Comparison of ENCODE assay signal across 7 cellular contexts in genomic region chr4:2281575-2282343, GRCh38. TPM values are rescaled to one million over a fixed set of nuclear protein-coding genes. Genes with fewer than 3 reads are reported as not detected.
DNase-seq lines count a peak whose midpoint lies in the region; ATAC-seq and TF ChIP-seq lines count a peak whose summit lies in the region.

No MANE protein-coding gene starts in this region.

- ATAC-seq in GM19397 (IDR thresholded peaks at IDR 0.05; ENCODE audit: unreplicated experiment) (peak; percentile 61), left lung (peak; percentile 34)

- H3K36me3 ChIP-seq in left lung (no peaks in the 10 kb centered on the region), esophagus muscularis mucosa (no peaks in the 10 kb centered on the region)

- TF ChIP-seq POLR2A in esophagus muscularis mucosa (IDR thresholded peaks at IDR 0.05; ENCODE audit: low read depth) = no peak

- no peak for TF ChIP-seq CTCF in left lung (IDR thresholded peaks at IDR 0.05)
- TF ChIP-seq CTCF in esophagus muscularis mucosa (IDR thresholded peaks at IDR 0.05) = no peak

- no peaks in the 10 kb centered on the region for H3K9me3 ChIP-seq in left lung
- H3K9me3 ChIP-seq in esophagus muscularis mucosa = no peaks in the 10 kb centered on the region

- DNase-seq in KBM-7 (peak; percentile 40), left lung (peak in 1 of 2 donors; percentile 44), cerebellar nuclear complex (lab: John Stamatoyannopoulos, UW) (no peak), mesenteric fat pad (ENCODE audit: low spot score) (no peak), esophagus muscularis mucosa (ENCODE audit: extremely low spot score) (no peak)
- peak; percentile 76 for DNase-seq in activated CD8-positive, alpha-beta memory T cell treated with anti-CD3 and anti-CD28 coated beads, Interleukin-2, amount 50 U/mL, for 4 hours

- H3K4me1 ChIP-seq in left lung = peaks cover 0 to 4% of the 10 kb centered on the region in 2 donors
- no peaks in the 10 kb centered on the region for H3K4me1 ChIP-seq in esophagus muscularis mucosa

- in situ Hi-C loops in KBM-7 (cut with MboI; ENCODE audit: low pct_unique_long_range_greater_than_20kb, low sequenced_read_pairs) = no loop called here

- intact Hi-C loops in left lung (cut with DNase I) (no loop called here), esophagus muscularis mucosa (cut with DNase I) (no loop called here)

- H3K27ac ChIP-seq in left lung (peak overlapping the region in 1 of 2 donors; percentile 30), esophagus muscularis mucosa (replicated peaks in 1 of 4) (no peak overlapping the region)

- WGBS in esophagus muscularis mucosa = 77% methylated on average over 9 of the region's 10 CpGs

- H3K27me3 ChIP-seq in left lung (no peaks in the 10 kb centered on the region), esophagus muscularis mucosa (no peaks in the 10 kb centered on the region)

- H3K4me3 ChIP-seq in left lung (no peak overlapping the region), esophagus muscularis mucosa (no peak overlapping the region)

- TF ChIP-seq EP300 in esophagus muscularis mucosa (IDR thresholded peaks at IDR 0.05) = no peak

RNA-seq across cellular contexts. Expression of gene MXD4, which starts 19.9 kb away (rescaled TPM):
- total RNA-seq in left lung = 10 to 100 TPM; 52.4 to 84.6 TPM
- total RNA-seq in mesenteric fat pad = 61.3 TPM
- 10 to 100 TPM; 38.8 to 86.4 (median 59.2) TPM for total RNA-seq in esophagus muscularis mucosa

RNA-seq across cellular contexts. Expression of gene HAUS3, which starts 39.8 kb away (rescaled TPM):
- total RNA-seq in left lung (10 to 100 TPM in 1 of 2 donors, 1 to 10 TPM in 1; 9.7 to 13.3 TPM), mesenteric fat pad (12.7 TPM), esophagus muscularis mucosa (10 to 100 TPM in 3 of 4 donors, 1 to 10 TPM in 1; 9.9 to 14.1 (median 11.3) TPM)

RNA-seq across cellular contexts. Expression of gene POLN, which starts 39.8 kb away (rescaled TPM):
- total RNA-seq in left lung = 1 to 10 TPM; 3.3 to 3.6 TPM
- total RNA-seq in mesenteric fat pad = 12.8 TPM
- 1 to 10 TPM; 1.2 to 3.3 (median 2.7) TPM for total RNA-seq in esophagus muscularis mucosa

Comparison
In these comparisons a context has a peak if more than half of its experiments do, and no peak if none do; other contexts are left out.
1. DNase-seq: peak in KBM-7 (single experiment) and activated CD8-positive, alpha-beta memory T cell treated with anti-CD3 and anti-CD28 coated beads, Interleukin-2, amount 50 U/mL, for 4 hours (single experiment); none in cerebellar nuclear complex (0 of 2), mesenteric fat pad (single experiment) and esophagus muscularis mucosa (single experiment).